1 cellular context compared by ENCODE assay signal in genomic region chr10:93859049-93859655, GRCh38.
TF ChIP-seq lines count a peak whose summit lies in the region.

No MANE protein-coding gene starts in this region.

TF ChIP-seq in K562, 482 proteins besides CTCF, POLR2A, EP300 and RAD21:
- TF ChIP-seq ELF2 (CRISPR knock-in tag; IDR thresholded peaks at IDR 0.05) (no peak), NFYB (IDR thresholded peaks at IDR 0.05; ENCODE audit: extremely low read depth, insufficient read length) (no peak), ZNF586 (CRISPR knock-in tag; conservative IDR thresholded peaks at IDR 0.05) (no peak), TARDBP (IDR thresholded peaks at IDR 0.05) (no peak), HMG20B (CRISPR knock-in tag; IDR thresholded peaks at IDR 0.05) (no peak), MYBL2 (IDR thresholded peaks at IDR 0.05; ENCODE audit: low read depth) (no peak), MYBL2 (CRISPR knock-in tag; IDR thresholded peaks at IDR 0.05; ENCODE audit: borderline replicate concordance) (no peak), IRF1 (CRISPR knock-in tag; IDR thresholded peaks at IDR 0.05; ENCODE audit: borderline replicate concordance) (no peak), IRF9 (tag; IDR thresholded peaks at IDR 0.05) (no peak), TCF7L2 (IDR thresholded peaks at IDR 0.05; ENCODE audit: low read depth, low read length) (no peak), ZNF174 (CRISPR knock-in tag; IDR thresholded peaks at IDR 0.05) (no peak), ZFP30 (CRISPR knock-in tag; IDR thresholded peaks at IDR 0.05; ENCODE audit: borderline replicate concordance) (no peak)
- TF ChIP-seq, protein P1, sequence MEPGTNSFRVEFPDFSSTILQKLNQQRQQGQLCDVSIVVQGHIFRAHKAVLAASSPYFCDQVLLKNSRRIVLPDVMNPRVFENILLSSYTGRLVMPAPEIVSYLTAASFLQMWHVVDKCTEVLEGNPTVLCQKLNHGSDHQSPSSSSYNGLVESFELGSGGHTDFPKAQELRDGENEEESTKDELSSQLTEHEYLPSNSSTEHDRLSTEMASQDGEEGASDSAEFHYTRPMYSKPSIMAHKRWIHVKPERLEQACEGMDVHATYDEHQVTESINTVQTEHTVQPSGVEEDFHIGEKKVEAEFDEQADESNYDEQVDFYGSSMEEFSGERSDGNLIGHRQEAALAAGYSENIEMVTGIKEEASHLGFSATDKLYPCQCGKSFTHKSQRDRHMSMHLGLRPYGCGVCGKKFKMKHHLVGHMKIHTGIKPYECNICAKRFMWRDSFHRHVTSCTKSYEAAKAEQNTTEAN (CRISPR knock-in tag; IDR thresholded peaks at IDR 0.05): no peak
- TF ChIP-seq, protein P2, sequence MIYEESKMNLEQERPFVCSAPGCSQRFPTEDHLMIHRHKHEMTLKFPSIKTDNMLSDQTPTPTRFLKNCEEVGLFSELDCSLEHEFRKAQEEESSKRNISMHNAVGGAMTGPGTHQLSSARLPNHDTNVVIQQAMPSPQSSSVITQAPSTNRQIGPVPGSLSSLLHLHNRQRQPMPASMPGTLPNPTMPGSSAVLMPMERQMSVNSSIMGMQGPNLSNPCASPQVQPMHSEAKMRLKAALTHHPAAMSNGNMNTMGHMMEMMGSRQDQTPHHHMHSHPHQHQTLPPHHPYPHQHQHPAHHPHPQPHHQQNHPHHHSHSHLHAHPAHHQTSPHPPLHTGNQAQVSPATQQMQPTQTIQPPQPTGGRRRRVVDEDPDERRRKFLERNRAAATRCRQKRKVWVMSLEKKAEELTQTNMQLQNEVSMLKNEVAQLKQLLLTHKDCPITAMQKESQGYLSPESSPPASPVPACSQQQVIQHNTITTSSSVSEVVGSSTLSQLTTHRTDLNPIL (CRISPR knock-in tag; IDR thresholded peaks at IDR 0.05): no peak
- TF ChIP-seq, protein P3, sequence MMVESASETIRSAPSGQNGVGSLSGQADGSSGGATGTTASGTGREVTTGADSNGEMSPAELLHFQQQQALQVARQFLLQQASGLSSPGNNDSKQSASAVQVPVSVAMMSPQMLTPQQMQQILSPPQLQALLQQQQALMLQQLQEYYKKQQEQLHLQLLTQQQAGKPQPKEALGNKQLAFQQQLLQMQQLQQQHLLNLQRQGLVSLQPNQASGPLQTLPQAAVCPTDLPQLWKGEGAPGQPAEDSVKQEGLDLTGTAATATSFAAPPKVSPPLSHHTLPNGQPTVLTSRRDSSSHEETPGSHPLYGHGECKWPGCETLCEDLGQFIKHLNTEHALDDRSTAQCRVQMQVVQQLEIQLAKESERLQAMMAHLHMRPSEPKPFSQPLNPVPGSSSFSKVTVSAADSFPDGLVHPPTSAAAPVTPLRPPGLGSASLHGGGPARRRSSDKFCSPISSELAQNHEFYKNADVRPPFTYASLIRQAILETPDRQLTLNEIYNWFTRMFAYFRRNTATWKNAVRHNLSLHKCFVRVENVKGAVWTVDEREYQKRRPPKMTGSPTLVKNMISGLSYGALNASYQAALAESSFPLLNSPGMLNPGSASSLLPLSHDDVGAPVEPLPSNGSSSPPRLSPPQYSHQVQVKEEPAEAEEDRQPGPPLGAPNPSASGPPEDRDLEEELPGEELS (CRISPR knock-in tag; IDR thresholded peaks at IDR 0.05; ENCODE audit: borderline replicate concordance): no peak
